ENCODE assay signal across 8 cellular contexts in the genomic region with DNA sequence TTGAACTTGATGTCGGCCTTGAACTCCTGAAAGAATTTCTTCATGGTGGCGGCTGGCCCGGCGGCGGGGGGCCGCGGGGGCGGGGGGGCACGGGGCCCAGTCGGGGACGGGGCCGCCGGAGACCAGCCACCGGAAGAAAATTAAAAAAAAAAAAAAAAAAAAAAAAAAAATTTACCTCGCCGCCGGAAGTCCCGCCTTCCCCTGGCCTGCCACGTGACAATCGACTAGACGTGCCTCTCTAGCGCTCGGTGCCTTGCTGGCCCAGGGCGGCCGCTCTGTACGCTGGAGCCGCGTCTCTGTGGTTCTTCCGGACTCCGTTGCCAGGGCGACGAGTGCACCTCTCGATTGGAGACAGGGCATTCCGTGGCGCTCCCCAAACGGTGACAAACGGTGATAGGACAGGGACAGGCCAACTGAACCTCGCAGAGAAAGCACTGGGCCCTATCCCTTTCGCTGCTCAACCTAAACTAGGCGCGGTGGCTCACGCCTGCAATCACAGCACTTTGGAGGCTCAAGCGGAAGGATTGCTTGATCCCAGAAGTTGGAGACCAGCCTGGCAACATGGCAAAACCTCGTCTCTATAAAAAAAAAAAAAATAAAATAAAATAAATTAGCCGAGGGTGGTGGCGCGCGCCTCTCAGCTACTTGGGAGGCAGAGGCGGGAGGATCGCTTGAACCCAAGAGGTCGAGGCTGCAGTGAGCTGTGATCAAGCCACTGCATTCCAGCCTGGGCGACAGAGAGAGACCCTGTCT. TPM values are rescaled to one million over a fixed set of nuclear protein-coding genes. Genes with fewer than 3 reads are reported as not detected.
DNase-seq lines count a peak whose midpoint lies in the region; ATAC-seq and TF ChIP-seq lines count a peak whose summit lies in the region.

A gene with protein sequence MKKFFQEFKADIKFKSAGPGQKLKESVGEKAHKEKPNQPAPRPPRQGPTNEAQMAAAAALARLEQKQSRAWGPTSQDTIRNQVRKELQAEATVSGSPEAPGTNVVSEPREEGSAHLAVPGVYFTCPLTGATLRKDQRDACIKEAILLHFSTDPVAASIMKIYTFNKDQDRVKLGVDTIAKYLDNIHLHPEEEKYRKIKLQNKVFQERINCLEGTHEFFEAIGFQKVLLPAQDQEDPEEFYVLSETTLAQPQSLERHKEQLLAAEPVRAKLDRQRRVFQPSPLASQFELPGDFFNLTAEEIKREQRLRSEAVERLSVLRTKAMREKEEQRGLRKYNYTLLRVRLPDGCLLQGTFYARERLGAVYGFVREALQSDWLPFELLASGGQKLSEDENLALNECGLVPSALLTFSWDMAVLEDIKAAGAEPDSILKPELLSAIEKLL (minus strand): TSS at position 141 of the 753 bp plus-strand sequence. CDS start 97 bp downstream, at position 44.

- ATAC-seq in HG02588 (IDR thresholded peaks at IDR 0.05; ENCODE audit: unreplicated experiment) (peak; percentile 84), SK-N-SH treated with all-trans-retinoic acid at 6 μM for 48 hours (peak; percentile 88)

- peak; percentile 93 for DNase-seq in GM03348 (ENCODE audit: low spot score)
- DNase-seq in NCI-H1092 (lab: John Stamatoyannopoulos, UW), result peak; percentile 97
- peak; percentile 64 for DNase-seq in glomerular endothelial cell (ENCODE audit: extremely low read depth, low read depth, low spot score)
- peak; percentile 97 for DNase-seq in occipital lobe (lab: John Stamatoyannopoulos, UW)

- H3K4me3 Mint-ChIP-seq in activated naive CD4-positive, alpha-beta T cell treated with anti-CD3 and anti-CD28 coated beads, Interleukin-2, amount 50 U/mL, for 24 hours, result peak within 1 kb of the TSS; percentile 87

- no peaks in the 10 kb centered on the region for H3K27me3 Mint-ChIP-seq in activated naive CD4-positive, alpha-beta T cell treated with anti-CD3 and anti-CD28 coated beads, Interleukin-2, amount 50 U/mL, for 24 hours

- peaks cover 10% of the 10 kb centered on the region for H3K4me1 Mint-ChIP-seq in activated naive CD4-positive, alpha-beta T cell treated with anti-CD3 and anti-CD28 coated beads, Interleukin-2, amount 50 U/mL, for 24 hours

- H3K9me3 Mint-ChIP-seq in activated naive CD4-positive, alpha-beta T cell treated with anti-CD3 and anti-CD28 coated beads, Interleukin-2, amount 50 U/mL, for 24 hours, result no peaks in the 10 kb centered on the region

- peak within 1 kb of the TSS; percentile 93 for H3K27ac Mint-ChIP-seq in activated naive CD4-positive, alpha-beta T cell treated with anti-CD3 and anti-CD28 coated beads, Interleukin-2, amount 50 U/mL, for 24 hours

- no peaks in the 10 kb centered on the region for H3K36me3 Mint-ChIP-seq in activated naive CD4-positive, alpha-beta T cell treated with anti-CD3 and anti-CD28 coated beads, Interleukin-2, amount 50 U/mL, for 24 hours

- peak within 1 kb of the TSS; percentile 78 for H3K27ac ChIP-seq in temporal lobe (ENCODE audit: low read depth, low read length)

TF ChIP-seq in SK-N-SH treated with all-trans-retinoic acid at 6 μM for 48 hours, 23 proteins besides CTCF, POLR2A, EP300 and RAD21:
- TF ChIP-seq, protein P1, sequence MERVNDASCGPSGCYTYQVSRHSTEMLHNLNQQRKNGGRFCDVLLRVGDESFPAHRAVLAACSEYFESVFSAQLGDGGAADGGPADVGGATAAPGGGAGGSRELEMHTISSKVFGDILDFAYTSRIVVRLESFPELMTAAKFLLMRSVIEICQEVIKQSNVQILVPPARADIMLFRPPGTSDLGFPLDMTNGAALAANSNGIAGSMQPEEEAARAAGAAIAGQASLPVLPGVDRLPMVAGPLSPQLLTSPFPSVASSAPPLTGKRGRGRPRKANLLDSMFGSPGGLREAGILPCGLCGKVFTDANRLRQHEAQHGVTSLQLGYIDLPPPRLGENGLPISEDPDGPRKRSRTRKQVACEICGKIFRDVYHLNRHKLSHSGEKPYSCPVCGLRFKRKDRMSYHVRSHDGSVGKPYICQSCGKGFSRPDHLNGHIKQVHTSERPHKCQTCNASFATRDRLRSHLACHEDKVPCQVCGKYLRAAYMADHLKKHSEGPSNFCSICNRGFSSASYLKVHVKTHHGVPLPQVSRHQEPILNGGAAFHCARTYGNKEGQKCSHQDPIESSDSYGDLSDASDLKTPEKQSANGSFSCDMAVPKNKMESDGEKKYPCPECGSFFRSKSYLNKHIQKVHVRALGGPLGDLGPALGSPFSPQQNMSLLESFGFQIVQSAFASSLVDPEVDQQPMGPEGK (CRISPR knock-in tag; IDR thresholded peaks at IDR 0.05; ENCODE audit: borderline replicate concordance), result no peak
- no peak for TF ChIP-seq PPARA (CRISPR knock-in tag; IDR thresholded peaks at IDR 0.05; ENCODE audit: borderline replicate concordance)

RNA-seq across cellular contexts. Expression of the gene that starts here (rescaled TPM):
- 63.4 and 91.1 TPM in 2 replicates for total RNA-seq in glomerular endothelial cell
- 54.7 TPM for total RNA-seq in occipital lobe
- 48.2 TPM for total RNA-seq in temporal lobe

Comparison
In these comparisons a context has a peak if more than half of its experiments do, and no peak if none do; other contexts are left out.
1. Peak in every context shown above with its lines: DNase-seq, ATAC-seq and H3K27ac ChIP-seq.